Comparison of ENCODE assay signal across 19 cellular contexts in the genomic region with DNA sequence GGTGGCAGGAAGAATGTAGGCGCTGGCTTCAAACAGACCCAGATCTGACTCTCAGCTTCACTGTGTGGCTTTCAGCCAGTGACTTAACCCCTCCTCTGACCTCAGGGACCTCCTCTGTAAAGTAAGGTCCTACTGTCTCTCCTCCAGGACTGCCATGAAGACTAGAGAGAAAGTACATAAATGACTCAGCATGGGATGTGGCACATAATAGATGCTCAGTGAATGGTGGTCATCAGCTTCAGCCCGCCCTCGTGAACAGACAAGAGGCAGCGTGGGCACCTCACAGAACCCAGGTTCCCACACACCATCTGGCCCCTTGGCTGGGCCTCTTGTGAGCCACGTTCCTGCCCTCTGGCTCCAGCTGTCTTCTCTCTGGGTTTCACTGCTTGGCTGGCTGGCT.
DNase-seq lines count a peak whose midpoint lies in the region; ATAC-seq lines count a peak whose summit lies in the region.
"Had no signal": no experiment of that assay in that cellular context is flagged by ENCODE, and none has a peak within 500 bp of the region (broad histone marks: within the 10 kb centered on the region; RNA-seq: fewer than 3 reads in every experiment).

No MANE protein-coding gene starts in this region.

- peaks cover 13% of the 10 kb centered on the region for H3K9me3 Mint-ChIP-seq in activated CD8-positive, alpha-beta memory T cell treated with anti-CD3 and anti-CD28 coated beads, Interleukin-2, amount 10 ng/mL, durations not matched to agents 7 days and 5 days (ENCODE audit: low read depth)
- H3K9me3 Mint-ChIP-seq in activated CD8-positive, alpha-beta T cell treated with anti-CD3 and anti-CD28 coated beads, Interleukin-2, amount 10 ng/mL, durations not matched to agents 7 days and 5 days (ENCODE audit: insufficient read depth) = peaks cover 16% of the 10 kb centered on the region

- H3K4me3 Mint-ChIP-seq in activated CD8-positive, alpha-beta memory T cell treated with anti-CD3 and anti-CD28 coated beads, Interleukin-2, amount 10 ng/mL, durations not matched to agents 7 days and 5 days = no peak overlapping the region
- H3K4me3 Mint-ChIP-seq in activated CD8-positive, alpha-beta T cell treated with anti-CD3 and anti-CD28 coated beads, Interleukin-2, amount 10 ng/mL, durations not matched to agents 7 days and 5 days = no peak overlapping the region
- H3K4me3 Mint-ChIP-seq: CD4-positive, CD25-positive, alpha-beta regulatory T cell; nephron; stimulated activated naive CD8-positive, alpha-beta T cell treated with anti-CD3 and anti-CD28 coated beads, Interleukin-15, Interleukin-2, amounts not matched to agents 100 ng/mL and 50 ng/mL, for 24 hours had no signal

- H3K4me1 Mint-ChIP-seq in activated CD8-positive, alpha-beta memory T cell treated with anti-CD3 and anti-CD28 coated beads, Interleukin-2, amount 10 ng/mL, durations not matched to agents 7 days and 5 days = peaks cover 35% of the 10 kb centered on the region
- H3K4me1 Mint-ChIP-seq in activated CD8-positive, alpha-beta T cell treated with anti-CD3 and anti-CD28 coated beads, Interleukin-2, amount 10 ng/mL, durations not matched to agents 7 days and 5 days (ENCODE audit: low read depth) = peaks cover 53% of the 10 kb centered on the region

- peak; percentile 55 for ATAC-seq in activated CD8-positive, alpha-beta memory T cell treated with anti-CD3 and anti-CD28 coated beads, Interleukin-2, amount 10 ng/mL, durations not matched to agents 7 days and 5 days
- peak; percentile 14 for ATAC-seq in GM19468 (IDR thresholded peaks at IDR 0.05; ENCODE audit: extremely low read depth, unreplicated experiment)
- ATAC-seq in activated CD8-positive, alpha-beta T cell treated with anti-CD3 and anti-CD28 coated beads, Interleukin-2, amount 10 ng/mL, durations not matched to agents 7 days and 5 days = peak; percentile 77
- ATAC-seq: HCT116, upper lobe of right lung had no signal

- H3K27ac Mint-ChIP-seq in activated CD8-positive, alpha-beta memory T cell treated with anti-CD3 and anti-CD28 coated beads, Interleukin-2, amount 10 ng/mL, durations not matched to agents 7 days and 5 days = no peak overlapping the region
- H3K27ac Mint-ChIP-seq in activated CD8-positive, alpha-beta T cell treated with anti-CD3 and anti-CD28 coated beads, Interleukin-2, amount 10 ng/mL, durations not matched to agents 7 days and 5 days = peak overlapping the region; percentile 20
- H3K27ac Mint-ChIP-seq: CD4-positive, CD25-positive, alpha-beta regulatory T cell; nephron; progenitor cell of endocrine pancreas had no signal

- CTCF ChIA-PET in activated CD8-positive, alpha-beta memory T cell treated with anti-CD3 and anti-CD28 coated beads, Interleukin-2, amount 10 ng/mL, durations not matched to agents 7 days and 5 days (lab: Charles Lee) = interaction anchor here (2.5 kb wide), 1 partner anchor 258 kb away, joined by 8 read pairs; no protein-coding TSS in a partner anchor
- CTCF ChIA-PET in activated CD8-positive, alpha-beta T cell treated with anti-CD3 and anti-CD28 coated beads, Interleukin-2, amount 10 ng/mL, durations not matched to agents 7 days and 5 days (lab: Charles Lee) = interaction anchor here (0.9 to 2.5 kb wide), 6 partner anchors 9 to 259 kb away, joined by 3 to 8 read pairs (median 4); no protein-coding TSS in a partner anchor

- H3K36me3 Mint-ChIP-seq in activated CD8-positive, alpha-beta memory T cell treated with anti-CD3 and anti-CD28 coated beads, Interleukin-2, amount 10 ng/mL, durations not matched to agents 7 days and 5 days = peaks cover 14% of the 10 kb centered on the region
- H3K36me3 Mint-ChIP-seq in activated CD8-positive, alpha-beta T cell treated with anti-CD3 and anti-CD28 coated beads, Interleukin-2, amount 10 ng/mL, durations not matched to agents 7 days and 5 days (ENCODE audit: low read depth) = peaks cover 15% of the 10 kb centered on the region
- H3K36me3 Mint-ChIP-seq: CD4-positive, CD25-positive, alpha-beta regulatory T cell had no signal

- POLR2A ChIA-PET in activated CD8-positive, alpha-beta T cell treated with anti-CD3 and anti-CD28 coated beads, Interleukin-2, amount 10 ng/mL, durations not matched to agents 7 days and 5 days (lab: Charles Lee) = interaction anchor here (0.8 to 1.0 kb wide), 2 partner anchors 63 to 125 kb away, joined by 3 to 4 read pairs; a partner anchor contains a TSS

- DNase-seq in activated CD8-positive, alpha-beta memory T cell treated with anti-CD3 and anti-CD28 coated beads, Interleukin-2, amount 10 ng/mL, durations not matched to agents 7 days and 5 days = peak; percentile 49
- DNase-seq in activated CD8-positive, alpha-beta memory T cell treated with anti-CD3 and anti-CD28 coated beads, Interleukin-2, amount 50 U/mL, for 4 hours = no peak
- peak; percentile 41 for DNase-seq in activated CD8-positive, alpha-beta T cell treated with anti-CD3 and anti-CD28 coated beads, Interleukin-2, amount 10 ng/mL, durations not matched to agents 7 days and 5 days
- DNase-seq in stimulated activated CD8-positive, alpha-beta memory T cell treated with anti-CD3 and anti-CD28 coated beads, Interleukin-4, amount 100 ng/mL, for 48 hours = peak; percentile 50
- DNase-seq in medulla oblongata (ENCODE audit: extremely low spot score) (no peak), NCI-H2107 treated with DMSO at 0.1 percent for 48 hours (lab: John Stamatoyannopoulos, UW; ENCODE audit: unreplicated experiment) (no peak), NCI-H510A (lab: John Stamatoyannopoulos, UW) (no peak)
- DNase-seq: activated CD4-positive, alpha-beta T cell treated with anti-CD3 and anti-CD28 coated beads for 4 hours; activated gamma-delta T cell treated with Interleukin-2 at 50 U/mL for 16 hours; CD4-positive, CD25-positive, alpha-beta regulatory T cell; NCI-H446 treated with DMSO at 0.1 percent for 48 hours; SHP77; spleen; upper lobe of right lung had no signal

- peaks cover 26% of the 10 kb centered on the region for H3K27me3 Mint-ChIP-seq in activated CD8-positive, alpha-beta memory T cell treated with anti-CD3 and anti-CD28 coated beads, Interleukin-2, amount 10 ng/mL, durations not matched to agents 7 days and 5 days
- peaks cover 12% of the 10 kb centered on the region for H3K27me3 Mint-ChIP-seq in activated CD8-positive, alpha-beta T cell treated with anti-CD3 and anti-CD28 coated beads, Interleukin-2, amount 10 ng/mL, durations not matched to agents 7 days and 5 days (ENCODE audit: low read depth)
- H3K27me3 Mint-ChIP-seq: stimulated activated naive CD8-positive, alpha-beta T cell treated with anti-CD3 and anti-CD28 coated beads, Interleukin-15, Interleukin-2, amounts not matched to agents 100 ng/mL and 50 ng/mL, for 24 hours had no signal

Comparison
In these comparisons a context has a peak if more than half of its experiments do, and no peak if none do; other contexts are left out.
1. DNase-seq: peak in activated CD8-positive, alpha-beta memory T cell treated with anti-CD3 and anti-CD28 coated beads, Interleukin-2, amount 10 ng/mL, durations not matched to agents 7 days and 5 days (single experiment), activated CD8-positive, alpha-beta T cell treated with anti-CD3 and anti-CD28 coated beads, Interleukin-2, amount 10 ng/mL, durations not matched to agents 7 days and 5 days (single experiment) and stimulated activated CD8-positive, alpha-beta memory T cell treated with anti-CD3 and anti-CD28 coated beads, Interleukin-4, amount 100 ng/mL, for 48 hours (single experiment); none in activated CD8-positive, alpha-beta memory T cell treated with anti-CD3 and anti-CD28 coated beads, Interleukin-2, amount 50 U/mL, for 4 hours (single experiment), medulla oblongata (single experiment), NCI-H2107 treated with DMSO at 0.1 percent for 48 hours (single experiment) and NCI-H510A (single experiment).
2. ATAC-seq: peak in every context shown above with its lines; median percentile 77 in activated CD8-positive, alpha-beta T cell treated with anti-CD3 and anti-CD28 coated beads, Interleukin-2, amount 10 ng/mL, durations not matched to agents 7 days and 5 days; 55 in activated CD8-positive, alpha-beta memory T cell treated with anti-CD3 and anti-CD28 coated beads, Interleukin-2, amount 10 ng/mL, durations not matched to agents 7 days and 5 days; 14 in GM19468.